In the genomic region with DNA sequence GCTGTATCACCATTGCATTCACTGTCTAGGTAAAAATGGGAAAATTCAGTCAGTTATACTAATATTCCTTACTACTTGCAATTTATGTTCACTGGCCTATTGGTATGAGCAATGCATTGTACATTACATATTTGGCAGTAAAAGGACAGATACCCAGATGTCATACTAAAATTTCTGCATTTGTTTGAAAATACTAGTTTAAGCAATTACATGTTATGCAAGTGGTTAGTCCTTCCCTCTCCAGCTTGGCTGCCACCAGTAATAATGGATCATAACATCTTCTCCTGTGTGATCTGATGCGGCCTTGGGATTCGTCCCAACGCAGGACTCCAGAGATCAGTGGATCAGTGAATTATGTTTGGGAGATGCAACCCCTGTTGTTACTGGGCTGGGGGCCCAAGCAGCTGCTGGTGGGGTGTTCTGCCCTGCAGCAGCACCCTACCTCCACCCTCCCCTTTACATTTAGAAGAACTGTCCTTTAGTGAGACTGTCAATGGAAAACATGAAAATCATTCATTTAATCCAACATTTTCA, we compare ENCODE assay signal across 1 cellular context.
TF ChIP-seq lines count a peak whose summit lies in the region.

No MANE protein-coding gene starts in this region.

TF ChIP-seq in GM23338, 12 proteins besides CTCF, POLR2A, EP300 and RAD21 (continued from another document):
- TF ChIP-seq, protein P1, sequence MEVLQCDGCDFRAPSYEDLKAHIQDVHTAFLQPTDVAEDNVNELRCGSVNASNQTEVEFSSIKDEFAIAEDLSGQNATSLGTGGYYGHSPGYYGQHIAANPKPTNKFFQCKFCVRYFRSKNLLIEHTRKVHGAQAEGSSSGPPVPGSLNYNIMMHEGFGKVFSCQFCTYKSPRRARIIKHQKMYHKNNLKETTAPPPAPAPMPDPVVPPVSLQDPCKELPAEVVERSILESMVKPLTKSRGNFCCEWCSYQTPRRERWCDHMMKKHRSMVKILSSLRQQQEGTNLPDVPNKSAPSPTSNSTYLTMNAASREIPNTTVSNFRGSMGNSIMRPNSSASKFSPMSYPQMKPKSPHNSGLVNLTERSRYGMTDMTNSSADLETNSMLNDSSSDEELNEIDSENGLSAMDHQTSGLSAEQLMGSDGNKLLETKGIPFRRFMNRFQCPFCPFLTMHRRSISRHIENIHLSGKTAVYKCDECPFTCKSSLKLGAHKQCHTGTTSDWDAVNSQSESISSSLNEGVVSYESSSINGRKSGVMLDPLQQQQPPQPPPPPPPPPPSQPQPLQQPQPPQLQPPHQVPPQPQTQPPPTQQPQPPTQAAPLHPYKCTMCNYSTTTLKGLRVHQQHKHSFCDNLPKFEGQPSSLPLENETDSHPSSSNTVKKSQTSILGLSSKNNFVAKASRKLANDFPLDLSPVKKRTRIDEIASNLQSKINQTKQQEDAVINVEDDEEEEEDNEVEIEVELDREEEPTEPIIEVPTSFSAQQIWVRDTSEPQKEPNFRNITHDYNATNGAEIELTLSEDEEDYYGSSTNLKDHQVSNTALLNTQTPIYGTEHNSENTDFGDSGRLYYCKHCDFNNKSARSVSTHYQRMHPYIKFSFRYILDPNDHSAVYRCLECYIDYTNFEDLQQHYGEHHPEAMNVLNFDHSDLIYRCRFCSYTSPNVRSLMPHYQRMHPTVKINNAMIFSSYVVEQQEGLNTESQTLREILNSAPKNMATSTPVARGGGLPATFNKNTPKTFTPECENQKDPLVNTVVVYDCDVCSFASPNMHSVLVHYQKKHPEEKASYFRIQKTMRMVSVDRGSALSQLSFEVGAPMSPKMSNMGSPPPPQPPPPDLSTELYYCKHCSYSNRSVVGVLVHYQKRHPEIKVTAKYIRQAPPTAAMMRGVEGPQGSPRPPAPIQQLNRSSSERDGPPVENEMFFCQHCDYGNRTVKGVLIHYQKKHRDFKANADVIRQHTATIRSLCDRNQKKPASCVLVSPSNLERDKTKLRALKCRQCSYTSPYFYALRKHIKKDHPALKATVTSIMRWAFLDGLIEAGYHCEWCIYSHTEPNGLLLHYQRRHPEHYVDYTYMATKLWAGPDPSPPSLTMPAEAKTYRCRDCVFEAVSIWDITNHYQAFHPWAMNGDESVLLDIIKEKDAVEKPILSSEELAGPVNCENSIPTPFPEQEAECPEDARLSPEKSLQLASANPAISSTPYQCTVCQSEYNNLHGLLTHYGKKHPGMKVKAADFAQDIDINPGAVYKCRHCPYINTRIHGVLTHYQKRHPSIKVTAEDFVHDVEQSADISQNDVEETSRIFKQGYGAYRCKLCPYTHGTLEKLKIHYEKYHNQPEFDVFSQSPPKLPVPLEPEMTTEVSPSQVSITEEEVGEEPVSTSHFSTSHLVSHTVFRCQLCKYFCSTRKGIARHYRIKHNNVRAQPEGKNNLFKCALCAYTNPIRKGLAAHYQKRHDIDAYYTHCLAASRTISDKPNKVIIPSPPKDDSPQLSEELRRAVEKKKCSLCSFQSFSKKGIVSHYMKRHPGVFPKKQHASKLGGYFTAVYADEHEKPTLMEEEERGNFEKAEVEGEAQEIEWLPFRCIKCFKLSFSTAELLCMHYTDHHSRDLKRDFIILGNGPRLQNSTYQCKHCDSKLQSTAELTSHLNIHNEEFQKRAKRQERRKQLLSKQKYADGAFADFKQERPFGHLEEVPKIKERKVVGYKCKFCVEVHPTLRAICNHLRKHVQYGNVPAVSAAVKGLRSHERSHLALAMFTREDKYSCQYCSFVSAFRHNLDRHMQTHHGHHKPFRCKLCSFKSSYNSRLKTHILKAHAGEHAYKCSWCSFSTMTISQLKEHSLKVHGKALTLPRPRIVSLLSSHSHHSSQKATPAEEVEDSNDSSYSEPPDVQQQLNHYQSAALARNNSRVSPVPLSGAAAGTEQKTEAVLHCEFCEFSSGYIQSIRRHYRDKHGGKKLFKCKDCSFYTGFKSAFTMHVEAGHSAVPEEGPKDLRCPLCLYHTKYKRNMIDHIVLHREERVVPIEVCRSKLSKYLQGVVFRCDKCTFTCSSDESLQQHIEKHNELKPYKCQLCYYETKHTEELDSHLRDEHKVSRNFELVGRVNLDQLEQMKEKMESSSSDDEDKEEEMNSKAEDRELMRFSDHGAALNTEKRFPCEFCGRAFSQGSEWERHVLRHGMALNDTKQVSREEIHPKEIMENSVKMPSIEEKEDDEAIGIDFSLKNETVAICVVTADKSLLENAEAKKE (CRISPR knock-in tag; IDR thresholded peaks at IDR 0.05) = no peak
- TF ChIP-seq CREB1 (CRISPR knock-in tag; IDR thresholded peaks at IDR 0.05; ENCODE audit: low read depth) = no peak
